Comparison of ENCODE assay signal across 15 cellular contexts in genomic region chr2:202689459-202689858, GRCh38. TPM values are rescaled to one million over a fixed set of nuclear protein-coding genes. Genes with fewer than 3 reads are reported as not detected.
DNase-seq lines count a peak whose midpoint lies in the region; ATAC-seq, FAIRE-seq and TF ChIP-seq lines count a peak whose summit lies in the region.
"Had no signal": no experiment of that assay in that cellular context is flagged by ENCODE, and none has a peak within 500 bp of the region (broad histone marks: within the 10 kb centered on the region; RNA-seq: fewer than 3 reads in every experiment).

No MANE protein-coding gene starts in this region.

- H3K27ac Mint-ChIP-seq in activated naive CD8-positive, alpha-beta T cell, result peak overlapping the region; percentile 72

- CTCF ChIA-PET in HepG2 (lab: Yijun Ruan, JAX; ENCODE audit: low intra/inter-chr PET ratio, low total read pairs), result no interaction called here

- H3K4me1 Mint-ChIP-seq in activated naive CD8-positive, alpha-beta T cell (ENCODE audit: low read depth), result peaks cover 65% of the 10 kb centered on the region

- H3K9me3 Mint-ChIP-seq in activated naive CD8-positive, alpha-beta T cell (ENCODE audit: low read depth), result no peaks in the 10 kb centered on the region

- no TSS peak for BruUV-seq in HepG2 (replicated peaks; lab: Mats Ljungman, UMichigan)

- POLR2A ChIA-PET in HepG2 (lab: Yijun Ruan, JAX), result no interaction called here

- H3K79me2 ChIP-seq in HepG2 (ENCODE audit: insufficient read depth, low read length), result peaks cover 30% of the 10 kb centered on the region

- 97% methylated on average over 2 of the region's 2 CpGs for WGBS in HepG2 (ENCODE audit: low lambda C conversion rate)
- WGBS in right lobe of liver (ENCODE audit: insufficient coverage, low coverage, low lambda C conversion rate, missing lambda C conversion rate), result 90% methylated on average over 1 of the region's 2 CpGs

- peaks cover 16% of the 10 kb centered on the region for H3K4me1 ChIP-seq in HepG2 (ENCODE audit: insufficient read depth, low read length)
- peaks cover 0 to 17% (median 1%) of the 10 kb centered on the region in 4 donors for H3K4me1 ChIP-seq in right lobe of liver

- no peak for TF ChIP-seq POLR2A in HepG2 (IDR thresholded peaks at IDR 0.05; ENCODE audit: insufficient read depth in 1 of 2, low read depth in 2 of 2, low read length in 2 of 2)
- TF ChIP-seq POLR2A in right lobe of liver (IDR thresholded peaks at IDR 0.05), result no peak

- no peak overlapping the region for H3K4me3 ChIP-seq in HepG2 (replicated peaks in 1 of 3; ENCODE audit: insufficient read depth in 1 of 3, low read depth in 2 of 3, low read length in 3 of 3)
- no peak overlapping the region for H3K4me3 ChIP-seq in right lobe of liver

- no peak for TF ChIP-seq EP300 in HepG2 (IDR thresholded peaks at IDR 0.05; ENCODE audit: low read depth in 2 of 2, low read length in 2 of 2)
- TF ChIP-seq EP300 in HepG2 (CRISPR knock-in tag; IDR thresholded peaks at IDR 0.05; ENCODE audit: borderline replicate concordance), result no peak

- ATAC-seq in HepG2 (no peak), right lobe of liver (no peak)
- ATAC-seq: Panc1 had no signal

- no peak overlapping the region for H3K4me3 Mint-ChIP-seq in activated naive CD8-positive, alpha-beta T cell
- H3K4me3 Mint-ChIP-seq: CD14-positive monocyte had no signal

- no peak overlapping the region for H2AFZ ChIP-seq in HepG2 (ENCODE audit: low read length)

- intact Hi-C loops in HepG2 (cut with micrococcal nuclease; ENCODE audit: unreplicated experiment), result no loop called here
- intact Hi-C loops in right lobe of liver (cut with DNase I), result no loop called here

- H3K36me3 ChIP-seq in HepG2 (replicated peaks in 1 of 2; ENCODE audit: control insufficient read depth in 1 of 2, insufficient read depth in 2 of 2, low read length in 2 of 2) (peaks cover 0 to 2% of the 10 kb centered on the region in 2 experiments; a peak in 3 of 5 replicates), right lobe of liver (no peaks in the 10 kb centered on the region)

- no peak for TF ChIP-seq CTCF in HepG2 (CRISPR knock-in tag; IDR thresholded peaks at IDR 0.05)
- TF ChIP-seq CTCF in right lobe of liver (IDR thresholded peaks at IDR 0.05), result no peak

- DNase-seq in HepG2 (ENCODE audit: low spot score) (no peak), right lobe of liver (no peak), islet precursor cell (peak; percentile 61), germinal center (ENCODE audit: low spot score) (no peak), COLO668 (lab: John Stamatoyannopoulos, UW; ENCODE audit: unreplicated experiment) (no peak)
- DNase-seq in stimulated activated CD4-positive, alpha-beta T cell treated with anti-CD3 and anti-CD28 coated beads, Interleukin-15, amount 100 ng/mL, for 24 hours, result no peak
- DNase-seq: EL, KG1, NCI-H1092 treated with DMSO at 0.1 percent for 48 hours, NCI-H2081 treated with DMSO at 0.1 percent for 48 hours, NCI-H524 had no signal

- H3K9me3 ChIP-seq in HepG2 (ENCODE audit: low read length) (no peaks in the 10 kb centered on the region), right lobe of liver (no peaks in the 10 kb centered on the region)

- TF ChIP-seq RAD21 in HepG2 (CRISPR knock-in tag; IDR thresholded peaks at IDR 0.05), result no peak

- peaks cover 5% of the 10 kb centered on the region for H4K20me1 ChIP-seq in HepG2 (ENCODE audit: insufficient read depth, low read length)

- H3K9ac ChIP-seq in HepG2 (ENCODE audit: insufficient read depth, low read depth, low read length), result no peak overlapping the region

- H3K27ac ChIP-seq in HepG2 (ENCODE audit: extremely low read length, insufficient read depth, low read length) (no peak overlapping the region), right lobe of liver (no peak overlapping the region)

- no peak for FAIRE-seq in HepG2 (lab: Jason Lieb, UNC)
- FAIRE-seq: H1 had no signal

- in situ Hi-C loops in HepG2 (cut with HindIII; ENCODE audit: extremely low pct_ligation_motif_present, low pct_unique_long_range_greater_than_20kb), result no loop called here

- no peaks in the 10 kb centered on the region for H3K27me3 ChIP-seq in HepG2 (ENCODE audit: control insufficient read depth in 1 of 2, insufficient read depth in 2 of 2, low read length in 2 of 2)
- H3K27me3 ChIP-seq in right lobe of liver, result no peaks in the 10 kb centered on the region

- H3K4me2 ChIP-seq in HepG2 (ENCODE audit: low read depth, low read length), result no peak overlapping the region

- H3K36me3 Mint-ChIP-seq in activated naive CD8-positive, alpha-beta T cell, result peaks cover 4% of the 10 kb centered on the region
- H3K36me3 Mint-ChIP-seq: CD14-positive monocyte had no signal

- H3K27me3 Mint-ChIP-seq in activated naive CD8-positive, alpha-beta T cell, result no peaks in the 10 kb centered on the region

TF ChIP-seq in HepG2, 621 proteins besides CTCF, POLR2A, EP300 and RAD21 (continues in another document):
- TF ChIP-seq ZNF567 (CRISPR knock-in tag; IDR thresholded peaks at IDR 0.05; ENCODE audit: borderline replicate concordance), result no peak
- TF ChIP-seq MXD4 (CRISPR knock-in tag; IDR thresholded peaks at IDR 0.05), result no peak
- no peak for TF ChIP-seq REST (IDR thresholded peaks at IDR 0.05; ENCODE audit: borderline replicate concordance in 1 of 2, low read depth in 1 of 2, low read length in 2 of 2)
- peak; percentile 66 for TF ChIP-seq ZNF770 (CRISPR knock-in tag; IDR thresholded peaks at IDR 0.05)
- TF ChIP-seq RBAK (CRISPR knock-in tag; IDR thresholded peaks at IDR 0.05), result no peak
- no peak for TF ChIP-seq REXO4 (CRISPR knock-in tag; IDR thresholded peaks at IDR 0.05; ENCODE audit: borderline replicate concordance)
- TF ChIP-seq NCOR1 (IDR thresholded peaks at IDR 0.05; ENCODE audit: borderline replicate concordance, low read length), result no peak
- no peak for TF ChIP-seq ZFP62 (CRISPR knock-in tag; IDR thresholded peaks at IDR 0.05)

RNA-seq across cellular contexts. Expression of gene FAM117B, which starts 54.7 kb away (rescaled TPM):
- total RNA-seq in HepG2 (2016; rRNA removed; fragmentation: Illumina TruSeq; extraction: Trizol), result 11.0 and 16.6 TPM in 2 replicates
- total RNA-seq in HepG2 (2016; cell fraction: cytosol; rRNA removed; fragmentation: Illumina TruSeq; extraction: Trizol; ENCODE audit: low read depth), result 1.6 and 2.4 TPM in 2 replicates
- 10.2 and 16.4 TPM in 2 replicates for total RNA-seq in HepG2 (2016; cell fraction: insoluble cytoplasmic fraction; rRNA removed; fragmentation: Illumina TruSeq; extraction: Trizol)
- total RNA-seq in HepG2 (2016; cell fraction: membrane; rRNA removed; fragmentation: Illumina TruSeq; extraction: Trizol), result 6.3 and 7.3 TPM in 2 replicates
- total RNA-seq in HepG2 (2016; cell fraction: nucleus; rRNA removed; fragmentation: Illumina TruSeq; extraction: Trizol), result 11.0 and 12.8 TPM in 2 replicates
- polyA plus RNA-seq in HepG2 (2011; rRNA removed), result 5.4 and 5.8 TPM in 2 replicates
- polyA plus RNA-seq in HepG2 (2011; cell fraction: cytosol; rRNA removed), result 2.6 and 3.3 TPM in 2 replicates
- 4.4 and 5.0 TPM in 2 replicates for polyA plus RNA-seq in HepG2 (2011; cell fraction: nucleus; rRNA removed)
- polyA plus RNA-seq in HepG2 (2012), result 8.6 and 14.4 TPM in 2 replicates
- polyA plus RNA-seq in HepG2 (2016; cell fraction: cytosol; fragmentation: Illumina TruSeq; extraction: Trizol; ENCODE audit: low read depth), result 0.62 and 0.73 TPM in 2 replicates
- polyA plus RNA-seq in HepG2 (2016; cell fraction: insoluble cytoplasmic fraction; fragmentation: Illumina TruSeq; extraction: Trizol; ENCODE audit: low read depth), result 15.0 and 16.0 TPM in 2 replicates
- 2.6 and 2.9 TPM in 2 replicates for polyA plus RNA-seq in HepG2 (2016; cell fraction: membrane; fragmentation: Illumina TruSeq; extraction: Trizol; ENCODE audit: low read depth)
- 8.1 and 8.7 TPM in 2 replicates for polyA plus RNA-seq in HepG2 (2016; cell fraction: nucleus; fragmentation: Illumina TruSeq; extraction: Trizol; ENCODE audit: insufficient read depth, low read depth)
- 3.3 and 12.1 TPM in 2 replicates for polyA minus RNA-seq in HepG2 (2011; rRNA and poly(A)+ RNA removed; ENCODE audit: low replicate concordance)
- polyA minus RNA-seq in HepG2 (2011; cell fraction: cytosol; rRNA and poly(A)+ RNA removed), result 11.2 and 13.2 TPM in 2 replicates
- polyA minus RNA-seq in HepG2 (2011; cell fraction: nucleus; rRNA and poly(A)+ RNA removed), result 19.1 and 19.7 TPM in 2 replicates
- 1 to 10 TPM; 1.8 to 2.8 (median 2.3) TPM for total RNA-seq in right lobe of liver
